ENCODE assay signal across 6 cellular contexts in the genomic region with DNA sequence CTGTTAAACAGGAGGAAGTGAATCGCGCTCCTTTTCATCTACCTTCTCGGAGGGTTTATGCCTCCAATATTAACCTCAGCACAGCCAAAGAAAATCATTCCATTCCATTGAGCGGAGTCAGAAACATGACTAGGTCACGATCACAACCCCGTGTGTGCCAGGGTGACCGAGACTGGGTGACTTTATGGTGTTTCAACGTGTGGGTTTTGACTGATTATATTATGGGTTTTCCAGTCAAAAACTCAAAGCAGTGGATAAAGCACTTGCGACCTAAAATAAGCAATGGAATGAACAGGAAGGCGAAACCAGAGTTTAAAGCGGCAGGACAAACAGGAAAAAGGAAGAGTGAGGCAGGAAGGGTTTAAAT. TPM values are rescaled to one million over a fixed set of nuclear protein-coding genes. Genes with fewer than 3 reads are reported as not detected.
DNase-seq lines count a peak whose midpoint lies in the region; ATAC-seq and TF ChIP-seq lines count a peak whose summit lies in the region.

No MANE protein-coding gene starts in this region.

- no peak overlapping the region for H2BK15ac ChIP-seq in mesendoderm (replicated peaks; ENCODE audit: low read depth)

- peak overlapping the region; percentile 84 for H3K56ac ChIP-seq in mesendoderm (ENCODE audit: low read length)

- CTCF ChIA-PET in CD8-positive, alpha-beta T cell (lab: Charles Lee) = interaction anchor here (0.9 to 1.9 kb wide), 4 partner anchors 8 to 98 kb away, joined by 3 to 7 read pairs (median 4); a partner anchor contains a TSS
- CTCF ChIA-PET in WTC11 (lab: Charles Lee) = no interaction called here

- peaks cover 3% of the 10 kb centered on the region for H3K36me3 Mint-ChIP-seq in CD8-positive, alpha-beta T cell
- peaks cover 25% of the 10 kb centered on the region for H3K36me3 Mint-ChIP-seq in WTC11

- H3K4me3 ChIP-seq in CD8-positive, alpha-beta T cell (ENCODE audit: low read depth, low read length) = peak overlapping the region; percentile 83
- no peak overlapping the region for H3K4me3 ChIP-seq in mesendoderm (ENCODE audit: low read length)

- no peaks in the 10 kb centered on the region for H3K27me3 ChIP-seq in CD8-positive, alpha-beta T cell (ENCODE audit: insufficient read depth, low read length)
- no peaks in the 10 kb centered on the region for H3K27me3 ChIP-seq in mesendoderm (ENCODE audit: insufficient read depth, low read length, poor library complexity)

- no peak overlapping the region for H3K4ac ChIP-seq in mesendoderm (ENCODE audit: low read depth, low read length)

- peaks cover 4% of the 10 kb centered on the region for H3K9me3 ChIP-seq in CD8-positive, alpha-beta T cell (ENCODE audit: low read length)

- no peaks in the 10 kb centered on the region for H3K79me1 ChIP-seq in mesendoderm (ENCODE audit: low read length)

- no peak overlapping the region for H4K8ac ChIP-seq in mesendoderm (ENCODE audit: low read depth, low read length)

- no peaks in the 10 kb centered on the region for H3K79me2 ChIP-seq in mesendoderm (ENCODE audit: control insufficient read depth, insufficient read depth, low read length)

- TF ChIP-seq CTCF in CD8-positive, alpha-beta T cell (IDR thresholded peaks at IDR 0.05) = no peak
- TF ChIP-seq CTCF in WTC11 (IDR thresholded peaks at IDR 0.05) = no peak

- H3K27ac Mint-ChIP-seq in CD8-positive, alpha-beta T cell = no peak overlapping the region
- H3K27ac Mint-ChIP-seq in WTC11 = peak overlapping the region; percentile 98

- peak overlapping the region; percentile 62 for H3K9ac ChIP-seq in mesendoderm (ENCODE audit: low read length)

- peak overlapping the region; percentile 97 for H4K5ac ChIP-seq in mesendoderm (ENCODE audit: low read length)

- no peak overlapping the region for H2AK5ac ChIP-seq in mesendoderm (ENCODE audit: low read length)

- H3K27me3 Mint-ChIP-seq in CD8-positive, alpha-beta T cell (ENCODE audit: low read depth) = no peaks in the 10 kb centered on the region
- peaks cover 20% of the 10 kb centered on the region for H3K27me3 Mint-ChIP-seq in WTC11 (ENCODE audit: low read depth)

- H3K9me3 Mint-ChIP-seq in CD8-positive, alpha-beta T cell = peaks cover 5% of the 10 kb centered on the region
- H3K9me3 Mint-ChIP-seq in WTC11 = peaks cover 19% of the 10 kb centered on the region

- H3K4me2 ChIP-seq in mesendoderm (ENCODE audit: low read length) = peak overlapping the region; percentile 62

- peak overlapping the region; percentile 96 for H3K4me3 Mint-ChIP-seq in CD8-positive, alpha-beta T cell
- peak overlapping the region; percentile 94 for H3K4me3 Mint-ChIP-seq in WTC11

- WGBS in mesendoderm (ENCODE audit: extremely low coverage, insufficient coverage, low lambda C conversion rate) = no CpG with 5 or more reads among the region's 11 CpGs

- no peaks in the 10 kb centered on the region for H3K36me3 ChIP-seq in CD8-positive, alpha-beta T cell (ENCODE audit: insufficient read depth, low read length)
- no peaks in the 10 kb centered on the region for H3K36me3 ChIP-seq in mesendoderm (ENCODE audit: control insufficient read depth, insufficient read depth, low read length)

- no peak for ATAC-seq in CD8-positive, alpha-beta T cell
- no peak for ATAC-seq in WTC11
- no peak for ATAC-seq in HG02981 (IDR thresholded peaks at IDR 0.05; ENCODE audit: unreplicated experiment)

- H2BK120ac ChIP-seq in mesendoderm (ENCODE audit: low read depth, low read length) = no peak overlapping the region

- POLR2A ChIA-PET in CD8-positive, alpha-beta T cell (lab: Charles Lee) = interaction anchor here (1.5 kb wide), 1 partner anchor 36 kb away, joined by 7 read pairs; a partner anchor contains a TSS
- POLR2A ChIA-PET in WTC11 (lab: Charles Lee) = interaction anchor here (1.3 kb wide), 1 partner anchor 34 kb away, joined by 6 read pairs; no protein-coding TSS in a partner anchor

- H3K23ac ChIP-seq in mesendoderm (ENCODE audit: low read length) = peak overlapping the region; percentile 66

- intact Hi-C loops in CD8-positive, alpha-beta T cell (cut with DNase I, micrococcal nuclease) = loop anchor here in 1 of 2 experiments (10.0 kb wide), 1 partner anchor 194 kb away; no protein-coding TSS in a partner anchor

- peaks cover 26% of the 10 kb centered on the region for H3K4me1 Mint-ChIP-seq in CD8-positive, alpha-beta T cell (ENCODE audit: low read depth)
- peaks cover 26% of the 10 kb centered on the region for H3K4me1 Mint-ChIP-seq in WTC11

- H3K18ac ChIP-seq in mesendoderm (ENCODE audit: low read length) = no peak overlapping the region

- H3K27ac ChIP-seq in CD8-positive, alpha-beta T cell (ENCODE audit: low read depth, low read length) = no peak overlapping the region
- peak overlapping the region; percentile 34 for H3K27ac ChIP-seq in mesendoderm (ENCODE audit: low read depth, low read length)

- no peak overlapping the region for H2BK5ac ChIP-seq in mesendoderm (ENCODE audit: low read length)

- DNase-seq in CD8-positive, alpha-beta T cell = no peak
- DNase-seq in WTC11 (ENCODE audit: low spot score) (no peak), mesendoderm (no peak), mucosa of gallbladder (ENCODE audit: low spot score) (no peak), NCI-H187 (lab: John Stamatoyannopoulos, UW) (no peak)

- peaks cover 19% of the 10 kb centered on the region for H3K4me1 ChIP-seq in CD8-positive, alpha-beta T cell (ENCODE audit: insufficient read depth, low read length)
- peaks cover 2% of the 10 kb centered on the region for H3K4me1 ChIP-seq in mesendoderm (ENCODE audit: control insufficient read depth, low read depth, low read length)

TF ChIP-seq in WTC11, 78 proteins besides CTCF, POLR2A, EP300 and RAD21 (continues in another document):
- no peak for TF ChIP-seq MXD4 (CRISPR knock-in tag; IDR thresholded peaks at IDR 0.05; ENCODE audit: borderline replicate concordance)
- no peak for TF ChIP-seq NFATC4 (CRISPR knock-in tag; IDR thresholded peaks at IDR 0.05)
- no peak for TF ChIP-seq NR1H2 (CRISPR knock-in tag; IDR thresholded peaks at IDR 0.05)
- TF ChIP-seq CREM (CRISPR knock-in tag; IDR thresholded peaks at IDR 0.05) = no peak
- no peak for TF ChIP-seq NFE2L1 (CRISPR knock-in tag; IDR thresholded peaks at IDR 0.05)
- TF ChIP-seq, protein P1, sequence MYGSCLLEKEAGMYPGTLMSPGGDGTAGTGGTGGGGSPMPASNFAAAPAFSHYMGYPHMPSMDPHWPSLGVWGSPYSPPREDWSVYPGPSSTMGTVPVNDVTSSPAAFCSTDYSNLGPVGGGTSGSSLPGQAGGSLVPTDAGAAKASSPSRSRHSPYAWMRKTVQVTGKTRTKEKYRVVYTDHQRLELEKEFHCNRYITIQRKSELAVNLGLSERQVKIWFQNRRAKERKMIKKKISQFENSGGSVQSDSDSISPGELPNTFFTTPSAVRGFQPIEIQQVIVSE (CRISPR knock-in tag; IDR thresholded peaks at IDR 0.05; ENCODE audit: borderline replicate concordance) = no peak
- no peak for TF ChIP-seq FOXJ3 (CRISPR knock-in tag; IDR thresholded peaks at IDR 0.05; ENCODE audit: borderline replicate concordance)
- TF ChIP-seq NR2C2 (CRISPR knock-in tag; IDR thresholded peaks at IDR 0.05) = no peak
- TF ChIP-seq, protein P2, sequence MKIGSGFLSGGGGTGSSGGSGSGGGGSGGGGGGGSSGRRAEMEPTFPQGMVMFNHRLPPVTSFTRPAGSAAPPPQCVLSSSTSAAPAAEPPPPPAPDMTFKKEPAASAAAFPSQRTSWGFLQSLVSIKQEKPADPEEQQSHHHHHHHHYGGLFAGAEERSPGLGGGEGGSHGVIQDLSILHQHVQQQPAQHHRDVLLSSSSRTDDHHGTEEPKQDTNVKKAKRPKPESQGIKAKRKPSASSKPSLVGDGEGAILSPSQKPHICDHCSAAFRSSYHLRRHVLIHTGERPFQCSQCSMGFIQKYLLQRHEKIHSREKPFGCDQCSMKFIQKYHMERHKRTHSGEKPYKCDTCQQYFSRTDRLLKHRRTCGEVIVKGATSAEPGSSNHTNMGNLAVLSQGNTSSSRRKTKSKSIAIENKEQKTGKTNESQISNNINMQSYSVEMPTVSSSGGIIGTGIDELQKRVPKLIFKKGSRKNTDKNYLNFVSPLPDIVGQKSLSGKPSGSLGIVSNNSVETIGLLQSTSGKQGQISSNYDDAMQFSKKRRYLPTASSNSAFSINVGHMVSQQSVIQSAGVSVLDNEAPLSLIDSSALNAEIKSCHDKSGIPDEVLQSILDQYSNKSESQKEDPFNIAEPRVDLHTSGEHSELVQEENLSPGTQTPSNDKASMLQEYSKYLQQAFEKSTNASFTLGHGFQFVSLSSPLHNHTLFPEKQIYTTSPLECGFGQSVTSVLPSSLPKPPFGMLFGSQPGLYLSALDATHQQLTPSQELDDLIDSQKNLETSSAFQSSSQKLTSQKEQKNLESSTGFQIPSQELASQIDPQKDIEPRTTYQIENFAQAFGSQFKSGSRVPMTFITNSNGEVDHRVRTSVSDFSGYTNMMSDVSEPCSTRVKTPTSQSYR (CRISPR knock-in tag; IDR thresholded peaks at IDR 0.05) = no peak
- no peak for TF ChIP-seq GABPB1 (CRISPR knock-in tag; IDR thresholded peaks at IDR 0.05)
- TF ChIP-seq TCF7 (CRISPR knock-in tag; IDR thresholded peaks at IDR 0.05; ENCODE audit: low read depth) = no peak
- TF ChIP-seq FOXP1 (CRISPR knock-in tag; IDR thresholded peaks at IDR 0.05; ENCODE audit: borderline replicate concordance) = no peak
- TF ChIP-seq ETV6 (CRISPR knock-in tag; IDR thresholded peaks at IDR 0.05) = no peak
- no peak for TF ChIP-seq ZNF219 (CRISPR knock-in tag; IDR thresholded peaks at IDR 0.05; ENCODE audit: borderline replicate concordance)
- TF ChIP-seq KAT7 (CRISPR knock-in tag; IDR thresholded peaks at IDR 0.05; ENCODE audit: borderline replicate concordance) = no peak
- no peak for TF ChIP-seq GTF2I (CRISPR knock-in tag; conservative IDR thresholded peaks at IDR 0.05)
- TF ChIP-seq FOXK1 (CRISPR knock-in tag; IDR thresholded peaks at IDR 0.05) = no peak

RNA-seq across cellular contexts. Expression of a gene that starts 1.4 kb away (rescaled TPM):
- 1 to 10 TPM; 2.1 to 2.6 TPM for total RNA-seq in CD8-positive, alpha-beta T cell
- 30.2 to 43.9 TPM (median 40.7 TPM) in 3 replicates for total RNA-seq in WTC11 (2021)
- polyA plus RNA-seq in mesendoderm (2013, experiment 1 of 2) = 9.4 TPM
- 9.7 TPM for polyA plus RNA-seq in mesendoderm (2013, experiment 2 of 2)
- 16.2 TPM for total RNA-seq in mucosa of gallbladder

RNA-seq across cellular contexts. Expression of a gene that starts 10.6 kb away (rescaled TPM):
- total RNA-seq in CD8-positive, alpha-beta T cell = under 1 TPM in 1 of 2 experiments, not detected in 1; 0.22 TPM
- total RNA-seq in WTC11 (2021) (0.55 to 0.70 TPM (median 0.64 TPM) in 3 replicates), mucosa of gallbladder (3.2 TPM)
- 0.37 TPM for polyA plus RNA-seq in mesendoderm (2013, experiment 1 of 2)
- 0.28 TPM for polyA plus RNA-seq in mesendoderm (2013, experiment 2 of 2)

RNA-seq across cellular contexts. Expression of a gene that starts 34.6 kb away (rescaled TPM):
- total RNA-seq in CD8-positive, alpha-beta T cell = 100 to 1,000 TPM; 200 to 205 TPM
- 24.7 to 32.5 TPM (median 31.7 TPM) in 3 replicates for total RNA-seq in WTC11 (2021)
- polyA plus RNA-seq in mesendoderm (2013, experiment 1 of 2) = 26.0 TPM
- polyA plus RNA-seq in mesendoderm (2013, experiment 2 of 2) = 25.7 TPM
- total RNA-seq in mucosa of gallbladder = 38.5 TPM

RNA-seq across cellular contexts. Expression of a gene that starts 35.5 kb away (rescaled TPM):
- 10 to 100 TPM; 42.3 to 43.8 TPM for total RNA-seq in CD8-positive, alpha-beta T cell
- total RNA-seq in WTC11 (2021) (11.9 to 14.0 TPM (median 13.1 TPM) in 3 replicates), mucosa of gallbladder (13.6 TPM)
- polyA plus RNA-seq in mesendoderm (2013, experiment 1 of 2) = 4.1 TPM
- polyA plus RNA-seq in mesendoderm (2013, experiment 2 of 2) = 3.8 TPM
